In the genomic region with DNA sequence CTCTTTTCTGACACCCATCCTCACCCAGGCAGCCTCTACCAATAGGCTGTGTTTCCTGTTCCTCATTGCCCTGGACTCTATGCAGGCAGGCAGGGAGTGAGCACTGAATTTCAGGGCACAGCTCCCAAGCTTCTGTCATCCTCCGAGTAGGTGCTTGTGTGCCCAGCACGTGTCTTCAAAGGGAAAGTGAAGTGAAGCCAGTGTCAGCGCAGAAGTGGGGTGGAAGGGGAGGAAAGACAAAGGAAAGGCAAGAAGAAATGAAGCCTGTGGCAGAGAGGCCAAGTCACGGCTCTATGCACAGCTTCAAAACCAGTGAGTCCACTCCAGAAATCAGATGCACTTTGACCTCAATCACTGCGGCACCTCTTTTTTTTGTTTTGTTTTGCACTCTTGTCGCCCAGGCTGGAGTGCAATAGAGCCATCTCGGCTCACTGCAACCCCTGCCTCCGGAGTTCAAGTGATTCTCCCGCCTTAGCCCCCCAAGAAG, we compare ENCODE assay signal across 34 cellular contexts. TPM values are rescaled to one million over a fixed set of nuclear protein-coding genes. Genes with fewer than 3 reads are reported as not detected.
DNase-seq lines count a peak whose midpoint lies in the region; ATAC-seq, FAIRE-seq and TF ChIP-seq lines count a peak whose summit lies in the region.
"Had no signal": no experiment of that assay in that cellular context is flagged by ENCODE, and none has a peak within 500 bp of the region (broad histone marks: within the 10 kb centered on the region; RNA-seq: fewer than 3 reads in every experiment).

No MANE protein-coding gene starts in this region.

- CTCF ChIA-PET in Caco-2 (lab: Charles Lee), result no interaction called here
- CTCF ChIA-PET in K562 (lab: Yijun Ruan, JAX; ENCODE audit: low intra/inter-chr PET ratio), result no interaction called here
- CTCF ChIA-PET in HepG2 (lab: Yijun Ruan, JAX; ENCODE audit: low intra/inter-chr PET ratio, low total read pairs), result no interaction called here
- CTCF ChIA-PET in activated CD4-positive, alpha-beta memory T cell treated with anti-CD3 and anti-CD28 coated beads for 36 hours (lab: Charles Lee), result interaction anchor here (1.5 kb wide), 1 partner anchor 50 kb away, joined by 8 read pairs; no protein-coding TSS in a partner anchor

- H3K4me3 Mint-ChIP-seq in Caco-2 (ENCODE audit: unreplicated experiment), result peak overlapping the region; percentile 5
- no peak overlapping the region for H3K4me3 Mint-ChIP-seq in activated CD4-positive, alpha-beta memory T cell treated with anti-CD3 and anti-CD28 coated beads for 36 hours
- H3K4me3 Mint-ChIP-seq: activated naive CD8-positive, alpha-beta T cell; CD8-positive, alpha-beta T cell; H9; naive thymus-derived CD8-positive, alpha-beta T cell; stimulated activated effector memory CD8-positive, alpha-beta T cell treated with anti-CD3 and anti-CD28 coated beads, Interleukin-12 subunit alpha, Interleukin-12 subunit beta, amount 100 ng/mL, for 72 hours had no signal

- peaks cover 32% of the 10 kb centered on the region for H3K4me1 Mint-ChIP-seq in Caco-2 (ENCODE audit: low read depth, unreplicated experiment)
- peaks cover 11% of the 10 kb centered on the region for H3K4me1 Mint-ChIP-seq in activated CD4-positive, alpha-beta memory T cell treated with anti-CD3 and anti-CD28 coated beads for 36 hours (ENCODE audit: low read depth)

- no peaks in the 10 kb centered on the region for H3K9me1 ChIP-seq in K562 (ENCODE audit: control insufficient read depth, insufficient read depth, low read length)

- H3K36me3 ChIP-seq in Caco-2 (ENCODE audit: control insufficient read depth, insufficient read depth, low read length) (no peaks in the 10 kb centered on the region), K562 (ENCODE audit: control insufficient read depth, insufficient read depth, low read length) (no peaks in the 10 kb centered on the region), HepG2 (replicated peaks in 1 of 2; ENCODE audit: control insufficient read depth in 1 of 2, insufficient read depth in 2 of 2, low read length in 2 of 2) (no peaks in the 10 kb centered on the region), stomach (no peaks in the 10 kb centered on the region)
- H3K36me3 ChIP-seq: esophagus muscularis mucosa, left ventricle myocardium inferior, MG63, ovary had no signal

- H3K27me3 Mint-ChIP-seq in Caco-2 (ENCODE audit: insufficient read depth, unreplicated experiment), result no peaks in the 10 kb centered on the region
- peaks cover 4% of the 10 kb centered on the region for H3K27me3 Mint-ChIP-seq in activated CD4-positive, alpha-beta memory T cell treated with anti-CD3 and anti-CD28 coated beads for 36 hours

- intact Hi-C loops in Caco-2 (cut with micrococcal nuclease; ENCODE audit: unreplicated experiment), result no loop called here
- intact Hi-C loops in K562 (cut with micrococcal nuclease), result no loop called here
- intact Hi-C loops in HepG2 (cut with micrococcal nuclease; ENCODE audit: unreplicated experiment), result no loop called here
- intact Hi-C loops in stomach (cut with DNase I; ENCODE audit: low total_unique reads), result no loop called here
- intact Hi-C loops in activated CD4-positive, alpha-beta memory T cell treated with anti-CD3 and anti-CD28 coated beads for 36 hours (cut with micrococcal nuclease), result no loop called here

- ATAC-seq in K562, result no peak
- peak; percentile 60 for ATAC-seq in HepG2
- ATAC-seq: CD8-positive, alpha-beta T cell; foreskin keratinocyte; naive thymus-derived CD8-positive, alpha-beta T cell; SK-N-SH treated with all-trans-retinoic acid at 6 μM for 48 hours; stimulated activated effector memory CD8-positive, alpha-beta T cell treated with anti-CD3 and anti-CD28 coated beads, Interleukin-12 subunit alpha, Interleukin-12 subunit beta, amount 100 ng/mL, for 72 hours had no signal

- H3K4me1 ChIP-seq in Caco-2, result peaks cover 35% of the 10 kb centered on the region
- peaks cover 3 to 16% of the 10 kb centered on the region in 2 experiments; a peak in 3 of 5 replicates for H3K4me1 ChIP-seq in K562 (replicated peaks in 1 of 2; ENCODE audit: control insufficient read depth in 2 of 2, insufficient read depth in 2 of 2, low read length in 2 of 2)
- H3K4me1 ChIP-seq in HepG2 (ENCODE audit: insufficient read depth, low read length), result peaks cover 71% of the 10 kb centered on the region
- peaks cover 0 to 36% (median 24%) of the 10 kb centered on the region in 4 donors for H3K4me1 ChIP-seq in stomach
- H3K4me1 ChIP-seq: esophagus muscularis mucosa, left ventricle myocardium inferior had no signal

- FAIRE-seq in K562 (lab: Jason Lieb, UNC) (no peak), HepG2 (lab: Jason Lieb, UNC) (peak; percentile 84)
- FAIRE-seq: HTR-8/SVneo, urothelium cell line had no signal

- H3K9me3 Mint-ChIP-seq in Caco-2 (ENCODE audit: unreplicated experiment), result peaks cover 23% of the 10 kb centered on the region
- peaks cover 23% of the 10 kb centered on the region for H3K9me3 Mint-ChIP-seq in activated CD4-positive, alpha-beta memory T cell treated with anti-CD3 and anti-CD28 coated beads for 36 hours

- DNase-seq in Caco-2 (no peak), K562 (ENCODE audit: extremely low read depth in 1 of 4, low spot score in 3 of 4) (no peak), HepG2 (ENCODE audit: low spot score) (peak; percentile 58), stomach (peak; percentile 47), DMS153 treated with DMSO at 0.1 percent for 48 hours (lab: John Stamatoyannopoulos, UW; ENCODE audit: unreplicated experiment) (no peak), NCI-H226 (no peak)
- DNase-seq in activated CD4-positive, alpha-beta memory T cell treated with anti-CD3 and anti-CD28 coated beads for 36 hours, result no peak
- DNase-seq: activated effector memory CD4-positive, alpha-beta T cell treated with Interleukin-2 at 50 U/mL for 16 hours; activated T-cell treated with anti-CD3 and anti-CD28 coated beads for 4 hours; CD8-positive, alpha-beta T cell; cortex of kidney; DMS153; foreskin keratinocyte; H9; KG1; left ventricle myocardium inferior; MG63; naive thymus-derived CD8-positive, alpha-beta T cell; NCI-H1436; NCI-H2107; NCI-H446 treated with DMSO at 0.1 percent for 48 hours; NCI-H82; ovary; stimulated activated CD4-positive, alpha-beta T cell treated with anti-CD3 and anti-CD28 coated beads, Interleukin-4, amount 100 ng/mL, for 1 hour; T-helper 2 cell had no signal

- TF ChIP-seq CTCF in Caco-2 (IDR thresholded peaks at IDR 0.05; ENCODE audit: insufficient read depth in 1 of 2, low read depth in 1 of 2, low read length in 1 of 2, severe bottlenecking in 1 of 2, unreplicated experiment in 1 of 2) (no peak), K562 (IDR thresholded peaks at IDR 0.05 in 2 of 3, conservative IDR thresholded peaks at IDR 0.05 in 1 of 3; ENCODE audit: insufficient read depth in 2 of 3, low read depth in 1 of 3, low read length in 3 of 3) (no peak), HepG2 (CRISPR knock-in tag; IDR thresholded peaks at IDR 0.05) (no peak), stomach (IDR thresholded peaks at IDR 0.05) (no peak)

- no peaks in the 10 kb centered on the region for H4K20me1 ChIP-seq in K562 (replicated peaks; ENCODE audit: control insufficient read depth, insufficient read depth, low read length)
- H4K20me1 ChIP-seq in HepG2 (ENCODE audit: insufficient read depth, low read length), result no peaks in the 10 kb centered on the region

- TF ChIP-seq POLR2A in K562 (conservative IDR thresholded peaks at IDR 0.05), result no peak
- TF ChIP-seq POLR2A in HepG2 (IDR thresholded peaks at IDR 0.05; ENCODE audit: insufficient read depth in 1 of 2, low read depth in 2 of 2, low read length in 2 of 2), result no peak
- no peak for TF ChIP-seq POLR2A in stomach (IDR thresholded peaks at IDR 0.05)

- POLR2A ChIA-PET in Caco-2 (lab: Charles Lee) (interaction anchor here (0.6 to 1.5 kb wide), 3 partner anchors 15 to 26 kb away, joined by 3 to 4 read pairs (median 3); partner anchors contain the start of gene CEBPA), K562 (lab: Yijun Ruan, JAX) (interaction anchor here (0.6 to 1.5 kb wide), 2 partner anchors 15 to 84 kb away, joined by 4 read pairs; no protein-coding TSS in a partner anchor), HepG2 (lab: Yijun Ruan, JAX) (interaction anchor here (1.4 to 3.1 kb wide), 5 partner anchors 7 to 17 kb away, joined by 6 to 30 read pairs (median 11); partner anchors contain the start of gene CEBPA)
- POLR2A ChIA-PET in activated CD4-positive, alpha-beta memory T cell treated with anti-CD3 and anti-CD28 coated beads for 36 hours (lab: Charles Lee), result no interaction called here

- H3K79me2 ChIP-seq in K562 (ENCODE audit: control insufficient read depth, insufficient read depth, low read length) (no peaks in the 10 kb centered on the region), HepG2 (ENCODE audit: insufficient read depth, low read length) (no peaks in the 10 kb centered on the region)

- H3K9me3 ChIP-seq in Caco-2 (peaks cover 8% of the 10 kb centered on the region), K562 (replicated peaks; ENCODE audit: control insufficient read depth, insufficient read depth, low read depth, low read length) (no peaks in the 10 kb centered on the region), HepG2 (ENCODE audit: low read length) (peaks cover 6% of the 10 kb centered on the region; the same call in 1 of the 2 replicates), stomach (peaks cover 0 to 21% (median 9%) of the 10 kb centered on the region in 4 donors)
- H3K9me3 ChIP-seq: ovary had no signal

- in situ Hi-C loops in K562 (cut with MboI), result no loop called here
- in situ Hi-C loops in HepG2 (cut with HindIII; ENCODE audit: extremely low pct_ligation_motif_present, low pct_unique_long_range_greater_than_20kb), result no loop called here

- H3K9ac ChIP-seq in K562 (ENCODE audit: insufficient read depth in 1 of 2, low read depth in 2 of 2, low read length in 2 of 2), result no peak overlapping the region
- no peak overlapping the region for H3K9ac ChIP-seq in HepG2 (ENCODE audit: insufficient read depth, low read depth, low read length)

- no peak overlapping the region for H3K27ac ChIP-seq in K562 (ENCODE audit: extremely low read depth, low read depth, low read length)
- peak overlapping the region; percentile 49 for H3K27ac ChIP-seq in HepG2 (ENCODE audit: extremely low read length, insufficient read depth, low read length)
- H3K27ac ChIP-seq in stomach, result peak overlapping the region in 3 of 5 donors; percentile 29 to 56 (median 39)
- H3K27ac ChIP-seq: esophagus muscularis mucosa, foreskin keratinocyte, left ventricle myocardium inferior, ovary had no signal

- no peak for TF ChIP-seq RAD21 in K562 (CRISPR knock-in tag; conservative IDR thresholded peaks at IDR 0.05 in 1 of 2, IDR thresholded peaks at IDR 0.05 in 1 of 2)
- TF ChIP-seq RAD21 in HepG2 (CRISPR knock-in tag; IDR thresholded peaks at IDR 0.05), result no peak

- H3K4me3 ChIP-seq in Caco-2 (ENCODE audit: low read depth, low read length) (no peak overlapping the region), K562 (no peak overlapping the region), HepG2 (replicated peaks in 1 of 3; ENCODE audit: insufficient read depth in 1 of 3, low read depth in 2 of 3, low read length in 3 of 3) (peak overlapping the region in 1 of 3 experiments; percentile 14; a peak in 1 of 6 replicates), stomach (no peak overlapping the region)
- H3K4me3 ChIP-seq: esophagus muscularis mucosa, left ventricle myocardium inferior, MG63, ovary had no signal

- no TSS peak for BruUV-seq in Caco-2 (replicated peaks; lab: Mats Ljungman, UMichigan)
- no TSS peak for BruUV-seq in K562 (replicated peaks; lab: Mats Ljungman, UMichigan)
- BruUV-seq in HepG2 (replicated peaks; lab: Mats Ljungman, UMichigan), result no TSS peak

- H3K27me3 ChIP-seq in Caco-2 (replicated peaks; ENCODE audit: control insufficient read depth, insufficient read depth, low read length) (no peaks in the 10 kb centered on the region), K562 (ENCODE audit: control insufficient read depth in 2 of 2, insufficient read depth in 2 of 2, low read length in 2 of 2) (peaks cover 25 to 63% of the 10 kb centered on the region in 2 experiments; a peak in 4 of 5 replicates), HepG2 (ENCODE audit: control insufficient read depth in 1 of 2, insufficient read depth in 2 of 2, low read length in 2 of 2) (no peaks in the 10 kb centered on the region), stomach (no peaks in the 10 kb centered on the region)
- H3K27me3 ChIP-seq: foreskin keratinocyte, MG63, ovary had no signal

- H2AFZ ChIP-seq in K562 (ENCODE audit: low read depth, low read length) (no peak overlapping the region), HepG2 (ENCODE audit: low read length) (no peak overlapping the region)

- H3K27ac Mint-ChIP-seq in Caco-2 (ENCODE audit: unreplicated experiment), result peak overlapping the region; percentile 34
- no peak overlapping the region for H3K27ac Mint-ChIP-seq in activated CD4-positive, alpha-beta memory T cell treated with anti-CD3 and anti-CD28 coated beads for 36 hours
- H3K27ac Mint-ChIP-seq: activated naive CD8-positive, alpha-beta T cell; CD8-positive, alpha-beta T cell; H9 had no signal

- H3K4me2 ChIP-seq in K562 (ENCODE audit: insufficient read depth, low read length) (no peak overlapping the region), HepG2 (ENCODE audit: low read depth, low read length) (peak overlapping the region; percentile 59)

- 2% methylated on average over 9 of the region's 9 CpGs for WGBS in K562 (ENCODE audit: insufficient coverage, low coverage, missing lambda C conversion rate)
- 10% methylated on average over 9 of the region's 9 CpGs for WGBS in HepG2 (ENCODE audit: low lambda C conversion rate)
- 31 to 57% (median 41%) methylated on average over 9 of the region's 9 CpGs for WGBS in stomach, 5 donors

- H3K36me3 Mint-ChIP-seq in Caco-2 (ENCODE audit: insufficient read depth, unreplicated experiment), result peaks cover 10% of the 10 kb centered on the region
- peaks cover 7% of the 10 kb centered on the region for H3K36me3 Mint-ChIP-seq in activated CD4-positive, alpha-beta memory T cell treated with anti-CD3 and anti-CD28 coated beads for 36 hours
- H3K36me3 Mint-ChIP-seq: CD8-positive, alpha-beta T cell; stimulated activated effector memory CD8-positive, alpha-beta T cell treated with anti-CD3 and anti-CD28 coated beads, Interleukin-12 subunit alpha, Interleukin-12 subunit beta, amount 100 ng/mL, for 72 hours had no signal

- TF ChIP-seq EP300 in K562 (IDR thresholded peaks at IDR 0.05; ENCODE audit: low read length) (no peak), HepG2 (IDR thresholded peaks at IDR 0.05; ENCODE audit: low read depth in 2 of 2, low read length in 2 of 2) (0 out of 4 replicates have a peak, but pooled peaks of 1 of the 2 experiments have one; percentile 4), HepG2 (CRISPR knock-in tag; IDR thresholded peaks at IDR 0.05; ENCODE audit: borderline replicate concordance) (no peak), stomach (IDR thresholded peaks at IDR 0.05) (no peak)

RNA-seq across cellular contexts. Expression of gene CEBPA, which starts 16.9 kb away (rescaled TPM):
- total RNA-seq in Caco-2 (2022) (97.9 and 110 TPM in 2 replicates), K562 (2014; rRNA removed) (0.57 and 0.59 TPM in 2 replicates), K562 (2014; rRNA removed; fragmentation: Illumina TruSeq; extraction: Trizol) (0.07 and 0.13 TPM in 2 replicates), K562 (2015; rRNA removed; fragmentation: Illumina TruSeq; extraction: Trizol) (0.11 TPM in 1 of 2 replicates, not detected in the other), K562 (2021) (0.49 and 0.53 TPM in 2 replicates), HepG2 (2016; rRNA removed; fragmentation: Illumina TruSeq; extraction: Trizol) (99.9 and 103 TPM in 2 replicates), stomach (100 to 1,000 TPM in 1 of 5 donors, 10 to 100 TPM in 3, 1 to 10 TPM in 1; 9.9 to 167 (median 18.7) TPM)
- 0.35 and 0.44 TPM in 2 replicates for total RNA-seq in K562 (2011; cell fraction: chromatin; rRNA removed; ENCODE audit: low replicate concordance)
- 0.67 and 1.3 TPM in 2 replicates for total RNA-seq in K562 (2011; cell fraction: nucleolus; rRNA removed)
- 0.59 and 0.61 TPM in 2 replicates for total RNA-seq in K562 (2011; cell fraction: nucleoplasm; rRNA removed)
- polyA plus RNA-seq in K562 (2011; rRNA removed) (0.15 and 0.20 TPM in 2 replicates), K562 (2014; fragmentation: Illumina TruSeq; extraction: Trizol) (0.15 and 0.21 TPM in 2 replicates), K562 (2014; fragmentation: Nextera tagmentation; extraction: Ambion mirVana) (under 1 TPM in 1 of 2 experiments, not detected in 1; 0.03 TPM), K562 (2014; rRNA removed) (0.15 and 0.26 TPM in 2 replicates), HepG2 (2011; rRNA removed) (24.8 and 35.0 TPM in 2 replicates), stomach (10 to 100 TPM; 14.6 to 22.6 (median 19.1) TPM)
- 0.19 and 0.73 TPM in 2 replicates for polyA plus RNA-seq in K562 (2011; cell fraction: cytosol; rRNA removed)
- 0.17 and 0.23 TPM in 2 replicates for polyA plus RNA-seq in K562 (2011; cell fraction: nucleus; rRNA removed)
- 0.12 and 0.51 TPM in 2 replicates for polyA plus RNA-seq in K562 (2012)
- polyA minus RNA-seq in K562 (2011; rRNA and poly(A)+ RNA removed), result 0.18 and 0.24 TPM in 2 replicates
- polyA minus RNA-seq in K562 (2011; cell fraction: cytosol; rRNA and poly(A)+ RNA removed), result not detected in 2 replicates
- polyA minus RNA-seq in K562 (2011; cell fraction: nucleus; rRNA and poly(A)+ RNA removed), result 0.40 and 0.67 TPM in 2 replicates
- total RNA-seq in HepG2 (2016; cell fraction: cytosol; rRNA removed; fragmentation: Illumina TruSeq; extraction: Trizol; ENCODE audit: low read depth), result 28.5 and 32.0 TPM in 2 replicates
- 99.3 and 101 TPM in 2 replicates for total RNA-seq in HepG2 (2016; cell fraction: insoluble cytoplasmic fraction; rRNA removed; fragmentation: Illumina TruSeq; extraction: Trizol)
- total RNA-seq in HepG2 (2016; cell fraction: membrane; rRNA removed; fragmentation: Illumina TruSeq; extraction: Trizol), result 88.0 and 107 TPM in 2 replicates
- total RNA-seq in HepG2 (2016; cell fraction: nucleus; rRNA removed; fragmentation: Illumina TruSeq; extraction: Trizol), result 47.4 and 51.4 TPM in 2 replicates
- polyA plus RNA-seq in HepG2 (2011; cell fraction: cytosol; rRNA removed), result 40.5 and 42.6 TPM in 2 replicates
- 17.3 and 19.3 TPM in 2 replicates for polyA plus RNA-seq in HepG2 (2011; cell fraction: nucleus; rRNA removed)
- 22.3 and 27.0 TPM in 2 replicates for polyA plus RNA-seq in HepG2 (2012)
- polyA plus RNA-seq in HepG2 (2016; cell fraction: cytosol; fragmentation: Illumina TruSeq; extraction: Trizol; ENCODE audit: low read depth), result 23.5 and 27.9 TPM in 2 replicates
- 121 and 123 TPM in 2 replicates for polyA plus RNA-seq in HepG2 (2016; cell fraction: insoluble cytoplasmic fraction; fragmentation: Illumina TruSeq; extraction: Trizol; ENCODE audit: low read depth)
- 68.7 and 77.8 TPM in 2 replicates for polyA plus RNA-seq in HepG2 (2016; cell fraction: membrane; fragmentation: Illumina TruSeq; extraction: Trizol; ENCODE audit: low read depth)
- polyA plus RNA-seq in HepG2 (2016; cell fraction: nucleus; fragmentation: Illumina TruSeq; extraction: Trizol; ENCODE audit: insufficient read depth, low read depth), result 76.4 and 86.3 TPM in 2 replicates
- polyA minus RNA-seq in HepG2 (2011; rRNA and poly(A)+ RNA removed; ENCODE audit: low replicate concordance), result 4.5 and 45.0 TPM in 2 replicates
- 25.4 and 32.4 TPM in 2 replicates for polyA minus RNA-seq in HepG2 (2011; cell fraction: cytosol; rRNA and poly(A)+ RNA removed)
- 15.6 and 18.2 TPM in 2 replicates for polyA minus RNA-seq in HepG2 (2011; cell fraction: nucleus; rRNA and poly(A)+ RNA removed)
- under 1 TPM; 0.22 to 0.33 TPM for total RNA-seq in activated CD4-positive, alpha-beta memory T cell treated with anti-CD3 and anti-CD28 coated beads for 36 hours

RNA-seq across cellular contexts. Expression of gene SLC7A10, which starts 59.8 kb away (rescaled TPM):
- not detected in 2 replicates for total RNA-seq in Caco-2 (2022)
- total RNA-seq in K562 (2011; cell fraction: chromatin; rRNA removed; ENCODE audit: low replicate concordance), result not detected in 2 replicates
- not detected in 2 replicates for total RNA-seq in K562 (2011; cell fraction: nucleolus; rRNA removed)
- not detected in 2 replicates for total RNA-seq in K562 (2011; cell fraction: nucleoplasm; rRNA removed)
- total RNA-seq in K562 (2014; rRNA removed), result not detected in 2 replicates
- total RNA-seq in K562 (2014; rRNA removed; fragmentation: Illumina TruSeq; extraction: Trizol), result not detected in 2 replicates
- total RNA-seq in K562 (2015; rRNA removed; fragmentation: Illumina TruSeq; extraction: Trizol), result not detected in 2 replicates
- not detected in 2 replicates for total RNA-seq in K562 (2021)
- not detected in 2 replicates for polyA plus RNA-seq in K562 (2011; rRNA removed)
- polyA plus RNA-seq in K562 (2011; cell fraction: cytosol; rRNA removed), result not detected in 2 replicates
- not detected in 2 replicates for polyA plus RNA-seq in K562 (2011; cell fraction: nucleus; rRNA removed)
- polyA plus RNA-seq in K562 (2012), result not detected in 2 replicates
- polyA plus RNA-seq in K562 (2014; fragmentation: Illumina TruSeq; extraction: Trizol), result not detected in 2 replicates
- polyA plus RNA-seq in K562 (2014; fragmentation: Nextera tagmentation; extraction: Ambion mirVana), result under 1 TPM in 1 of 2 experiments, not detected in 1; 0.07 TPM
- polyA plus RNA-seq in K562 (2014; rRNA removed), result not detected in 2 replicates
- polyA minus RNA-seq in K562 (2011; rRNA and poly(A)+ RNA removed), result not detected in 2 replicates
- not detected in 2 replicates for polyA minus RNA-seq in K562 (2011; cell fraction: cytosol; rRNA and poly(A)+ RNA removed)
- polyA minus RNA-seq in K562 (2011; cell fraction: nucleus; rRNA and poly(A)+ RNA removed), result not detected in 2 replicates
- total RNA-seq in HepG2 (2016; rRNA removed; fragmentation: Illumina TruSeq; extraction: Trizol), result 0.41 and 2.2 TPM in 2 replicates
- total RNA-seq in HepG2 (2016; cell fraction: cytosol; rRNA removed; fragmentation: Illumina TruSeq; extraction: Trizol; ENCODE audit: low read depth), result 2.6 and 2.7 TPM in 2 replicates
- total RNA-seq in HepG2 (2016; cell fraction: insoluble cytoplasmic fraction; rRNA removed; fragmentation: Illumina TruSeq; extraction: Trizol), result 0.51 and 1.7 TPM in 2 replicates
- 1.5 and 1.7 TPM in 2 replicates for total RNA-seq in HepG2 (2016; cell fraction: membrane; rRNA removed; fragmentation: Illumina TruSeq; extraction: Trizol)
- total RNA-seq in HepG2 (2016; cell fraction: nucleus; rRNA removed; fragmentation: Illumina TruSeq; extraction: Trizol), result 1.7 and 2.4 TPM in 2 replicates
- polyA plus RNA-seq in HepG2 (2011; rRNA removed), result 1.1 TPM in 2 replicates
- polyA plus RNA-seq in HepG2 (2011; cell fraction: cytosol; rRNA removed), result 0.85 and 1.0 TPM in 2 replicates
- polyA plus RNA-seq in HepG2 (2011; cell fraction: nucleus; rRNA removed), result 4.6 and 6.0 TPM in 2 replicates
- polyA plus RNA-seq in HepG2 (2012), result 0.63 and 0.66 TPM in 2 replicates
- polyA plus RNA-seq in HepG2 (2016; cell fraction: cytosol; fragmentation: Illumina TruSeq; extraction: Trizol; ENCODE audit: low read depth), result 2.1 and 2.7 TPM in 2 replicates
- polyA plus RNA-seq in HepG2 (2016; cell fraction: insoluble cytoplasmic fraction; fragmentation: Illumina TruSeq; extraction: Trizol; ENCODE audit: low read depth), result 1.1 and 1.2 TPM in 2 replicates
- 2.4 and 2.6 TPM in 2 replicates for polyA plus RNA-seq in HepG2 (2016; cell fraction: membrane; fragmentation: Illumina TruSeq; extraction: Trizol; ENCODE audit: low read depth)
- 5.9 and 6.0 TPM in 2 replicates for polyA plus RNA-seq in HepG2 (2016; cell fraction: nucleus; fragmentation: Illumina TruSeq; extraction: Trizol; ENCODE audit: insufficient read depth, low read depth)
- 1.7 TPM in 1 of 2 replicates, not detected in the other for polyA minus RNA-seq in HepG2 (2011; rRNA and poly(A)+ RNA removed; ENCODE audit: low replicate concordance)
- polyA minus RNA-seq in HepG2 (2011; cell fraction: cytosol; rRNA and poly(A)+ RNA removed), result 0.35 and 0.40 TPM in 2 replicates
- 0.62 and 0.64 TPM in 2 replicates for polyA minus RNA-seq in HepG2 (2011; cell fraction: nucleus; rRNA and poly(A)+ RNA removed)
- under 1 TPM in 1 of 5 donors, not detected in 4; 0.73 TPM for total RNA-seq in stomach
- not detected for polyA plus RNA-seq in stomach
- not detected for total RNA-seq in activated CD4-positive, alpha-beta memory T cell treated with anti-CD3 and anti-CD28 coated beads for 36 hours
- total RNA-seq: cardiac septum; CD8-positive, alpha-beta T cell; esophagus muscularis mucosa; foreskin keratinocyte; G401; left ventricle myocardium inferior; naive thymus-derived CD8-positive, alpha-beta T cell; ovary had no signal
- polyA plus RNA-seq: aorta; foreskin keratinocyte; naive thymus-derived CD8-positive, alpha-beta T cell; ovary had no signal

Comparison
In these comparisons a context has a peak if more than half of its experiments do, and no peak if none do; other contexts are left out.
1. DNase-seq: peak in HepG2 (single experiment) and stomach (single experiment); none in Caco-2 (0 of 2), K562 (0 of 4), activated CD4-positive, alpha-beta memory T cell treated with anti-CD3 and anti-CD28 coated beads for 36 hours (single experiment), DMS153 treated with DMSO at 0.1 percent for 48 hours (single experiment) and NCI-H226 (single experiment).
2. RNA of gene CEBPA, which starts 16.9 kb away (total RNA-seq): 97.9 to 110 TPM in Caco-2, 28.5 to 107 TPM in HepG2 and 9.9 to 167 TPM in stomach; 0.07 to 1.3 TPM in K562 and 0.22 to 0.33 TPM in activated CD4-positive, alpha-beta memory T cell treated with anti-CD3 and anti-CD28 coated beads for 36 hours; every median in the first group is over 4 times any median in the second.